Comparison of ENCODE assay signal across 12 cellular contexts in genomic region chr20:45355685-45356084, GRCh38. TPM values are rescaled to one million over a fixed set of nuclear protein-coding genes. Genes with fewer than 3 reads are reported as not detected.
DNase-seq lines count a peak whose midpoint lies in the region; ATAC-seq, FAIRE-seq and TF ChIP-seq lines count a peak whose summit lies in the region.
"Had no signal": no experiment of that assay in that cellular context is flagged by ENCODE, and none has a peak within 500 bp of the region (broad histone marks: within the 10 kb centered on the region; RNA-seq: fewer than 3 reads in every experiment).

No MANE protein-coding gene starts in this region.

- TF ChIP-seq CTCF in spleen (IDR thresholded peaks at IDR 0.05 in 8 of 11, conservative IDR thresholded peaks at IDR 0.05 in 3 of 11): no peak
- TF ChIP-seq CTCF in D721Med (IDR thresholded peaks at IDR 0.05; ENCODE audit: insufficient read depth, missing control alignments): no peak

- peaks cover 53% of the 10 kb centered on the region for H3K4me1 Mint-ChIP-seq in activated naive CD4-positive, alpha-beta T cell treated with anti-CD3 and anti-CD28 coated beads, Interleukin-2, amount 10 ng/mL, durations not matched to agents 7 days and 5 days
- peaks cover 70% of the 10 kb centered on the region for H3K4me1 Mint-ChIP-seq in activated naive CD8-positive, alpha-beta T cell treated with anti-CD3 and anti-CD28 coated beads, Interleukin-2, amount 50 U/mL, for 24 hours
- H3K4me1 Mint-ChIP-seq: immature natural killer cell had no signal

- ATAC-seq in activated naive CD8-positive, alpha-beta T cell treated with anti-CD3 and anti-CD28 coated beads, Interleukin-2, amount 50 U/mL, for 24 hours: no peak

- peak overlapping the region in 5 of 8 donors; percentile 27 to 63 (median 32) for H3K27ac ChIP-seq in spleen

- H3K36me3 Mint-ChIP-seq in activated naive CD4-positive, alpha-beta T cell treated with anti-CD3 and anti-CD28 coated beads, Interleukin-2, amount 10 ng/mL, durations not matched to agents 7 days and 5 days: no peaks in the 10 kb centered on the region
- no peaks in the 10 kb centered on the region for H3K36me3 Mint-ChIP-seq in activated naive CD8-positive, alpha-beta T cell treated with anti-CD3 and anti-CD28 coated beads, Interleukin-2, amount 50 U/mL, for 24 hours (ENCODE audit: low read depth)
- H3K36me3 Mint-ChIP-seq: immature natural killer cell, naive B cell had no signal

- H3K4me1 ChIP-seq in spleen: peaks cover 0 to 41% (median 27%) of the 10 kb centered on the region in 6 donors

- no peaks in the 10 kb centered on the region for H3K9me3 Mint-ChIP-seq in activated naive CD4-positive, alpha-beta T cell treated with anti-CD3 and anti-CD28 coated beads, Interleukin-2, amount 10 ng/mL, durations not matched to agents 7 days and 5 days
- H3K9me3 Mint-ChIP-seq in activated naive CD8-positive, alpha-beta T cell treated with anti-CD3 and anti-CD28 coated beads, Interleukin-2, amount 50 U/mL, for 24 hours: no peaks in the 10 kb centered on the region
- H3K9me3 Mint-ChIP-seq: immature natural killer cell, naive B cell had no signal

- DNase-seq in activated naive CD4-positive, alpha-beta T cell treated with anti-CD3 and anti-CD28 coated beads, Interleukin-2, amount 10 ng/mL, durations not matched to agents 7 days and 5 days: no peak
- DNase-seq in activated naive CD4-positive, alpha-beta T cell (lab: John Stamatoyannopoulos, UW): no peak
- DNase-seq in activated naive CD8-positive, alpha-beta T cell treated with anti-CD3 and anti-CD28 coated beads, Interleukin-2, amount 50 U/mL, for 24 hours: no peak
- DNase-seq in spleen (no peak), D721Med (ENCODE audit: insufficient read length, low spot score) (no peak), KBM-7 (no peak)
- DNase-seq: immature natural killer cell; naive B cell; NCI-H1436; NCI-H774; stimulated activated CD8-positive, alpha-beta memory T cell treated with anti-CD3 and anti-CD28 coated beads, Interleukin-4, amount 100 ng/mL, for 48 hours had no signal

- FAIRE-seq in D721Med (lab: Jason Lieb, UNC): no peak

- no peak overlapping the region for H3K4me3 Mint-ChIP-seq in activated naive CD4-positive, alpha-beta T cell treated with anti-CD3 and anti-CD28 coated beads, Interleukin-2, amount 10 ng/mL, durations not matched to agents 7 days and 5 days
- peak overlapping the region; percentile 69 for H3K4me3 Mint-ChIP-seq in activated naive CD8-positive, alpha-beta T cell treated with anti-CD3 and anti-CD28 coated beads, Interleukin-2, amount 50 U/mL, for 24 hours
- H3K4me3 Mint-ChIP-seq: immature natural killer cell, naive B cell had no signal

- TF ChIP-seq POLR2A in spleen (IDR thresholded peaks at IDR 0.05): no peak

- H3K4me3 ChIP-seq in spleen: no peak overlapping the region

- 41 to 98% (median 74%) methylated on average over 2 of the region's 2 CpGs for WGBS in spleen, 5 donors

- in situ Hi-C loops in KBM-7 (cut with MboI; ENCODE audit: low pct_unique_long_range_greater_than_20kb, low sequenced_read_pairs): no loop called here

- no peaks in the 10 kb centered on the region for H3K9me3 ChIP-seq in spleen

- intact Hi-C loops in spleen (cut with DNase I; ENCODE audit: low total_unique reads): no loop called here

- peak overlapping the region; percentile 66 for H3K27ac Mint-ChIP-seq in activated naive CD4-positive, alpha-beta T cell treated with anti-CD3 and anti-CD28 coated beads, Interleukin-2, amount 10 ng/mL, durations not matched to agents 7 days and 5 days
- H3K27ac Mint-ChIP-seq in activated naive CD8-positive, alpha-beta T cell treated with anti-CD3 and anti-CD28 coated beads, Interleukin-2, amount 50 U/mL, for 24 hours: peak overlapping the region; percentile 90
- H3K27ac Mint-ChIP-seq: immature natural killer cell had no signal

- no peaks in the 10 kb centered on the region for H3K27me3 Mint-ChIP-seq in activated naive CD4-positive, alpha-beta T cell treated with anti-CD3 and anti-CD28 coated beads, Interleukin-2, amount 10 ng/mL, durations not matched to agents 7 days and 5 days
- no peaks in the 10 kb centered on the region for H3K27me3 Mint-ChIP-seq in activated naive CD8-positive, alpha-beta T cell treated with anti-CD3 and anti-CD28 coated beads, Interleukin-2, amount 50 U/mL, for 24 hours

- H3K27me3 ChIP-seq in spleen (replicated peaks in 1 of 7): no peaks in the 10 kb centered on the region

- CTCF ChIA-PET in activated naive CD4-positive, alpha-beta T cell treated with anti-CD3 and anti-CD28 coated beads, Interleukin-2, amount 10 ng/mL, durations not matched to agents 7 days and 5 days (lab: Charles Lee): interaction anchor here (0.7 to 1.6 kb wide), 2 partner anchors 33 to 62 kb away, joined by 3 to 4 read pairs; no protein-coding TSS in a partner anchor

- no peaks in the 10 kb centered on the region for H3K36me3 ChIP-seq in spleen

RNA-seq across cellular contexts. Expression of gene SYS1, which starts 7.3 kb away (rescaled TPM):
- 10 to 100 TPM; 23.7 to 69.8 (median 35.3) TPM for total RNA-seq in spleen
- 10 to 100 TPM; 15.1 to 22.2 (median 21.6) TPM for polyA plus RNA-seq in spleen

RNA-seq across cellular contexts. Expression of gene SDC4, which starts 7.5 kb away (rescaled TPM):
- total RNA-seq in spleen: 10 to 100 TPM; 27.2 to 56.1 (median 39.7) TPM
- polyA plus RNA-seq in spleen: 10 to 100 TPM; 10.4 to 21.0 (median 15.5) TPM

RNA-seq across cellular contexts. Expression of gene TP53TG5, which starts 22.4 kb away (rescaled TPM):
- under 1 TPM in 2 of 7 donors, not detected in 5; 0.60 to 0.66 TPM for total RNA-seq in spleen
- polyA plus RNA-seq in spleen: under 1 TPM in 1 of 3 donors, not detected in 2; 0.08 TPM

RNA-seq across cellular contexts. Expression of gene MATN4, which starts 47.6 kb away (rescaled TPM):
- not detected for total RNA-seq in spleen
- polyA plus RNA-seq in spleen: under 1 TPM in 2 of 3 donors, not detected in 1; 0.19 to 0.52 TPM
- polyA plus RNA-seq: immature natural killer cell had no signal

RNA-seq across cellular contexts. Expression of gene RBPJL, which starts 49.0 kb away (rescaled TPM):
- not detected for total RNA-seq in spleen
- polyA plus RNA-seq in spleen: under 1 TPM in 2 of 3 donors, not detected in 1; 0.05 to 0.09 TPM
- total RNA-seq: activated CD8-positive, alpha-beta memory T cell treated with anti-CD3 and anti-CD28 coated beads for 36 hours had no signal
- polyA plus RNA-seq: immature natural killer cell had no signal
